In the genomic region with DNA sequence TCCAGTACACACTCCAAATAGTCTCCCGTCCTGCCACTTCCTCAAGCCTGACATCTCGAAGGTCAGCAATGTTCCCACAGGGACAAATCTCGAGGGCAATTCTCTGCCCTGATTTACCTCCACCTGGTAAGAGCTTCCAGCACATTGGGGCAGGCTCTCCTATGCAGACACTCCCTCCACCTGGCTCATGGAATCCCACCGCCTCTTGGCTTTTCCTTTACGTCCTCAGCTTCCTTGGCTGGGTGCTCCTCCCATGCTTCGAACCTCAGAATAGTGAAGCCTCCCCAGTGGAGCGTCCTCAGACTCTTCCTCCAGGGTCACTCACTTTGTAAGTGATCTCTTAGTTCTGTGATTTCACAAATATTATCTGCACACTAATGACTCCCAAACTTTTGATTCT, we compare ENCODE assay signal across 29 cellular contexts.
"Had no signal": no experiment of that assay in that cellular context is flagged by ENCODE, and none has a peak within 500 bp of the region (broad histone marks: within the 10 kb centered on the region; RNA-seq: fewer than 3 reads in every experiment).

No MANE protein-coding gene starts in this region.

- H3K27me3 ChIP-seq: body of pancreas, esophagus squamous epithelium, gastroesophageal sphincter had no signal

- H3K4me1 Mint-ChIP-seq: activated CD4-positive, alpha-beta T cell treated with anti-CD3 and anti-CD28 coated beads, Interleukin-2, amount 10 ng/mL, durations not matched to agents 24 days and 14 days; activated CD8-positive, alpha-beta memory T cell treated with anti-CD3 and anti-CD28 coated beads, Interleukin-2, amount 10 ng/mL, durations not matched to agents 7 days and 5 days; activated naive CD4-positive, alpha-beta T cell treated with anti-CD3 and anti-CD28 coated beads, Interleukin-2, amount 10 ng/mL, durations not matched to agents 7 days and 5 days had no signal

- DNase-seq: activated CD4-positive, alpha-beta memory T cell treated with anti-CD3 and anti-CD28 coated beads for 36 hours; activated CD4-positive, alpha-beta T cell treated with anti-CD3 and anti-CD28 coated beads for 36 hours; activated CD4-positive, alpha-beta T cell treated with anti-CD3 and anti-CD28 coated beads, Interleukin-2, amount 10 ng/mL, durations not matched to agents 24 days and 14 days; activated CD4-positive, CD25-positive, alpha-beta regulatory T cell; activated CD4-positive, CD25-positive, alpha-beta regulatory T cell treated with anti-CD3 and anti-CD28 coated beads, Interleukin-2, amount 50 U/mL, for 72 hours; activated CD8-positive, alpha-beta memory T cell treated with anti-CD3 and anti-CD28 coated beads, Interleukin-2, amount 10 ng/mL, durations not matched to agents 7 days and 5 days; activated CD8-positive, alpha-beta memory T cell treated with anti-CD3 and anti-CD28 coated beads, Interleukin-2, amount 50 U/mL, for 4 hours; activated CD8-positive, alpha-beta T cell treated with anti-CD3 and anti-CD28 coated beads, Interleukin-2, amount 10 ng/mL, durations not matched to agents 7 days and 5 days; activated gamma-delta T cell; activated naive CD4-positive, alpha-beta T cell; activated naive CD4-positive, alpha-beta T cell treated with anti-CD3 and anti-CD28 coated beads, Interleukin-2, amount 10 ng/mL, durations not matched to agents 7 days and 5 days; activated naive CD8-positive, alpha-beta T cell treated with anti-CD3 and anti-CD28 coated beads, Interleukin-2, amount 10 ng/mL, durations not matched to agents 7 days and 5 days; activated T-cell treated with anti-CD3 and anti-CD28 coated beads, Interleukin-2, amount 50 U/mL, for 1 hour; activated T-cell treated with anti-CD3 and anti-CD28 coated beads, Interleukin-2, amount 50 U/mL, for 72 hours; anterior cingulate cortex; body of pancreas; caudate nucleus; cortex of kidney; dermis blood vessel endothelial cell; effector CD4-positive, alpha-beta T cell; effector memory CD8-positive, alpha-beta T cell; erythroblast; esophagus squamous epithelium; foreskin melanocyte; T-helper 1 cell; T-helper 2 cell had no signal

- H3K36me3 Mint-ChIP-seq: activated CD4-positive, alpha-beta memory T cell treated with anti-CD3 and anti-CD28 coated beads for 36 hours; activated CD8-positive, alpha-beta memory T cell treated with anti-CD3 and anti-CD28 coated beads, Interleukin-2, amount 10 ng/mL, durations not matched to agents 7 days and 5 days; activated naive CD4-positive, alpha-beta T cell treated with anti-CD3 and anti-CD28 coated beads, Interleukin-2, amount 10 ng/mL, durations not matched to agents 7 days and 5 days; activated naive CD4-positive, alpha-beta T cell treated with anti-CD3 and anti-CD28 coated beads, Interleukin-2, amount 50 U/mL, for 72 hours; activated naive CD8-positive, alpha-beta T cell treated with anti-CD3 and anti-CD28 coated beads, Interleukin-2, amount 10 ng/mL, durations not matched to agents 7 days and 5 days had no signal

- ATAC-seq: activated CD4-positive, alpha-beta T cell treated with anti-CD3 and anti-CD28 coated beads for 36 hours; activated CD8-positive, alpha-beta memory T cell treated with anti-CD3 and anti-CD28 coated beads, Interleukin-2, amount 10 ng/mL, durations not matched to agents 7 days and 5 days; activated CD8-positive, alpha-beta T cell treated with anti-CD3 and anti-CD28 coated beads, Interleukin-2, amount 10 ng/mL, durations not matched to agents 7 days and 5 days; activated naive CD4-positive, alpha-beta T cell treated with anti-CD3 and anti-CD28 coated beads, Interleukin-2, amount 50 U/mL, for 72 hours; activated T-cell treated with anti-CD3 and anti-CD28 coated beads, Interleukin-2, amount 50 U/mL, for 72 hours; body of pancreas; effector memory CD8-positive, alpha-beta T cell; gastroesophageal sphincter had no signal

- H3K27me3 Mint-ChIP-seq: activated CD4-positive, alpha-beta T cell treated with anti-CD3 and anti-CD28 coated beads, Interleukin-2, amount 10 ng/mL, durations not matched to agents 24 days and 14 days; activated naive CD8-positive, alpha-beta T cell treated with anti-CD3 and anti-CD28 coated beads, Interleukin-2, amount 10 ng/mL, durations not matched to agents 7 days and 5 days had no signal

- H3K4me3 ChIP-seq: body of pancreas, esophagus squamous epithelium, gastroesophageal sphincter had no signal

- H3K4me3 Mint-ChIP-seq: activated CD4-positive, alpha-beta memory T cell treated with anti-CD3 and anti-CD28 coated beads for 36 hours; activated CD4-positive, alpha-beta T cell treated with anti-CD3 and anti-CD28 coated beads for 36 hours; activated CD4-positive, alpha-beta T cell treated with anti-CD3 and anti-CD28 coated beads, Interleukin-2, amount 10 ng/mL, durations not matched to agents 24 days and 14 days; activated CD8-positive, alpha-beta memory T cell treated with anti-CD3 and anti-CD28 coated beads, Interleukin-2, amount 10 ng/mL, durations not matched to agents 7 days and 5 days; activated CD8-positive, alpha-beta T cell treated with anti-CD3 and anti-CD28 coated beads, Interleukin-2, amount 10 ng/mL, durations not matched to agents 7 days and 5 days; activated naive CD4-positive, alpha-beta T cell treated with anti-CD3 and anti-CD28 coated beads, Interleukin-2, amount 10 ng/mL, durations not matched to agents 7 days and 5 days; activated naive CD8-positive, alpha-beta T cell treated with anti-CD3 and anti-CD28 coated beads, Interleukin-2, amount 10 ng/mL, durations not matched to agents 7 days and 5 days; activated T-cell treated with anti-CD3 and anti-CD28 coated beads, Interleukin-2, amount 50 U/mL, for 72 hours; effector memory CD8-positive, alpha-beta T cell had no signal

- H3K9me3 ChIP-seq: body of pancreas, esophagus squamous epithelium, gastroesophageal sphincter had no signal

- H3K36me3 ChIP-seq: esophagus squamous epithelium, gastroesophageal sphincter had no signal

- H3K9me3 Mint-ChIP-seq: activated CD4-positive, alpha-beta memory T cell treated with anti-CD3 and anti-CD28 coated beads for 36 hours; activated CD4-positive, alpha-beta T cell treated with anti-CD3 and anti-CD28 coated beads, Interleukin-2, amount 10 ng/mL, durations not matched to agents 24 days and 14 days; activated naive CD4-positive, alpha-beta T cell treated with anti-CD3 and anti-CD28 coated beads, Interleukin-2, amount 10 ng/mL, durations not matched to agents 7 days and 5 days; activated naive CD4-positive, alpha-beta T cell treated with anti-CD3 and anti-CD28 coated beads, Interleukin-2, amount 50 U/mL, for 72 hours; activated naive CD8-positive, alpha-beta T cell treated with anti-CD3 and anti-CD28 coated beads, Interleukin-2, amount 10 ng/mL, durations not matched to agents 7 days and 5 days; activated T-cell treated with anti-CD3 and anti-CD28 coated beads, Interleukin-2, amount 50 U/mL, for 72 hours; effector memory CD8-positive, alpha-beta T cell had no signal

- H3K27ac Mint-ChIP-seq: activated CD4-positive, alpha-beta memory T cell treated with anti-CD3 and anti-CD28 coated beads for 36 hours; activated CD4-positive, alpha-beta T cell treated with anti-CD3 and anti-CD28 coated beads for 36 hours; activated CD4-positive, alpha-beta T cell treated with anti-CD3 and anti-CD28 coated beads, Interleukin-2, amount 10 ng/mL, durations not matched to agents 24 days and 14 days; activated CD8-positive, alpha-beta memory T cell treated with anti-CD3 and anti-CD28 coated beads, Interleukin-2, amount 10 ng/mL, durations not matched to agents 7 days and 5 days; activated CD8-positive, alpha-beta T cell treated with anti-CD3 and anti-CD28 coated beads, Interleukin-2, amount 10 ng/mL, durations not matched to agents 7 days and 5 days; activated naive CD4-positive, alpha-beta T cell treated with anti-CD3 and anti-CD28 coated beads, Interleukin-2, amount 10 ng/mL, durations not matched to agents 7 days and 5 days; activated naive CD4-positive, alpha-beta T cell treated with anti-CD3 and anti-CD28 coated beads, Interleukin-2, amount 50 U/mL, for 72 hours; activated naive CD8-positive, alpha-beta T cell treated with anti-CD3 and anti-CD28 coated beads, Interleukin-2, amount 10 ng/mL, durations not matched to agents 7 days and 5 days; activated T-cell treated with anti-CD3 and anti-CD28 coated beads, Interleukin-2, amount 50 U/mL, for 72 hours; effector memory CD8-positive, alpha-beta T cell had no signal

- H3K4me1 ChIP-seq: body of pancreas, esophagus squamous epithelium, gastroesophageal sphincter had no signal

- H3K27ac ChIP-seq: body of pancreas, esophagus squamous epithelium, gastroesophageal sphincter had no signal

- FAIRE-seq: colon had no signal
